Comparison of ENCODE assay signal across 12 cellular contexts in genomic region chr9:124296094-124296493, GRCh38. TPM values are rescaled to one million over a fixed set of nuclear protein-coding genes. Genes with fewer than 3 reads are reported as not detected.
A peak's percentile ranks its signal among the peaks of the same experiment; 100 is the strongest.
DNase-seq lines count a peak whose midpoint lies in the region; ATAC-seq and TF ChIP-seq lines count a peak whose summit lies in the region.
"Had no signal": no experiment of that assay in that cellular context is flagged by ENCODE, and none has a peak within 500 bp of the region (broad histone marks: within the 10 kb centered on the region; RNA-seq: fewer than 3 reads in every experiment).

No MANE protein-coding gene starts in this region.

- no peaks in the 10 kb centered on the region for H3K27me3 Mint-ChIP-seq in IgD-negative memory B cell
- no peaks in the 10 kb centered on the region for H3K27me3 Mint-ChIP-seq in osteocyte (ENCODE audit: unreplicated experiment)

- H3K9me3 Mint-ChIP-seq in IgD-negative memory B cell (no peaks in the 10 kb centered on the region), osteocyte (ENCODE audit: unreplicated experiment) (no peaks in the 10 kb centered on the region)
- H3K9me3 Mint-ChIP-seq: activated T-cell treated with anti-CD3 and anti-CD28 coated beads, Interleukin-2, amount 50 U/mL, for 4 hours had no signal

- H3K4me3 Mint-ChIP-seq in IgD-negative memory B cell (peak overlapping the region in 1 of 4 donors; percentile 51), osteocyte (ENCODE audit: unreplicated experiment) (no peak overlapping the region)
- H3K4me3 Mint-ChIP-seq: activated T-cell treated with anti-CD3 and anti-CD28 coated beads, Interleukin-2, amount 50 U/mL, for 4 hours had no signal

- ATAC-seq in stimulated activated naive CD8-positive, alpha-beta T cell treated with anti-CD3 and anti-CD28 coated beads, Interleukin-15, Interleukin-2, amounts not matched to agents 100 U/mL and 50 U/mL, for 24 hours = no peak
- ATAC-seq in GM21381 (IDR thresholded peaks at IDR 0.05; ENCODE audit: unreplicated experiment) = no peak
- ATAC-seq: activated T-cell treated with anti-CD3 and anti-CD28 coated beads, Interleukin-2, amount 50 U/mL, for 4 hours had no signal

- TF ChIP-seq CTCF in esophagus muscularis mucosa (IDR thresholded peaks at IDR 0.05) (no peak), osteocyte (IDR thresholded peaks at IDR 0.05) (no peak)

- peaks cover 96% of the 10 kb centered on the region for H3K79me2 ChIP-seq in ACC112 (ENCODE audit: control insufficient read depth, insufficient read depth, low read length, unreplicated experiment)

- H3K27ac Mint-ChIP-seq in IgD-negative memory B cell (peak overlapping the region; percentile 3 to 89 (median 40)), osteocyte (ENCODE audit: unreplicated experiment) (peak overlapping the region; percentile 57)

- no peak overlapping the region for H2AFZ ChIP-seq in ACC112 (ENCODE audit: low read length, unreplicated experiment)

- 61% methylated on average over 8 of the region's 8 CpGs for WGBS in esophagus muscularis mucosa

- H3K27ac ChIP-seq in ACC112 (ENCODE audit: low read depth, low read length) = peak overlapping the region; percentile 5; the same call in 1 of the 2 replicates
- H3K27ac ChIP-seq in esophagus muscularis mucosa (replicated peaks in 1 of 4) = peak overlapping the region; percentile 71 to 75 (median 74)

- H3K36me3 Mint-ChIP-seq in IgD-negative memory B cell (no peaks in the 10 kb centered on the region), osteocyte (ENCODE audit: unreplicated experiment) (peaks cover 9% of the 10 kb centered on the region)

- H3K27me3 ChIP-seq in ACC112 (ENCODE audit: insufficient read depth, low read length) (no peaks in the 10 kb centered on the region), esophagus muscularis mucosa (no peaks in the 10 kb centered on the region)
- H3K27me3 ChIP-seq: SJSA1 had no signal

- H3K9me3 ChIP-seq in esophagus muscularis mucosa = no peaks in the 10 kb centered on the region
- H3K9me3 ChIP-seq: SJSA1 had no signal

- no peak for TF ChIP-seq EP300 in esophagus muscularis mucosa (IDR thresholded peaks at IDR 0.05)

- intact Hi-C loops in esophagus muscularis mucosa (cut with DNase I) = loop anchor here (5.0 kb wide), 1 partner anchor 39 kb away; the partner anchor contains the start of gene NEK6

- TF ChIP-seq POLR2A in esophagus muscularis mucosa (IDR thresholded peaks at IDR 0.05; ENCODE audit: low read depth) = no peak

- H3K36me3 ChIP-seq in ACC112 (ENCODE audit: insufficient read depth, low read length) (no peaks in the 10 kb centered on the region), esophagus muscularis mucosa (no peaks in the 10 kb centered on the region)

- H3K4me3 ChIP-seq in ACC112 (ENCODE audit: low read depth, low read length) = no peak overlapping the region
- H3K4me3 ChIP-seq in esophagus muscularis mucosa = no peak overlapping the region
- H3K4me3 ChIP-seq: SJSA1 had no signal

- H3K4me1 ChIP-seq in ACC112 (ENCODE audit: control insufficient read depth, insufficient read depth, low read length, unreplicated experiment) = peaks cover 92% of the 10 kb centered on the region
- peaks cover 68 to 98% (median 95%) of the 10 kb centered on the region in 4 donors for H3K4me1 ChIP-seq in esophagus muscularis mucosa

- H3K4me1 Mint-ChIP-seq in IgD-negative memory B cell (peaks cover 53 to 70% (median 56%) of the 10 kb centered on the region in 3 donors), osteocyte (ENCODE audit: unreplicated experiment) (peaks cover 96% of the 10 kb centered on the region)

- no peak for DNase-seq in esophagus muscularis mucosa (ENCODE audit: extremely low spot score)
- DNase-seq in osteocyte (ENCODE audit: extremely low spot score, unreplicated experiment) = no peak
- no peak for DNase-seq in stimulated activated naive CD8-positive, alpha-beta T cell treated with anti-CD3 and anti-CD28 coated beads, Interleukin-15, Interleukin-2, amounts not matched to agents 100 U/mL and 50 U/mL, for 24 hours
- DNase-seq in KG1 (lab: John Stamatoyannopoulos, UW) = no peak
- no peak for DNase-seq in EL
- DNase-seq: activated CD4-positive, alpha-beta T cell treated with anti-CD3 and anti-CD28 coated beads, Interleukin-2, amount 50 U/mL, for 1 hour; activated T-cell treated with anti-CD3 and anti-CD28 coated beads, Interleukin-2, amount 50 U/mL, for 4 hours; cerebellar nuclear complex had no signal

RNA-seq across cellular contexts. Expression of gene NEK6, which starts 38.3 kb away (rescaled TPM):
- polyA plus RNA-seq in IgD-negative memory B cell = 76.2 TPM
- total RNA-seq in esophagus muscularis mucosa = 10 to 100 TPM; 14.1 to 21.9 (median 15.1) TPM
- total RNA-seq in osteocyte = 111 and 115 TPM in 2 replicates
